In the genomic region with DNA sequence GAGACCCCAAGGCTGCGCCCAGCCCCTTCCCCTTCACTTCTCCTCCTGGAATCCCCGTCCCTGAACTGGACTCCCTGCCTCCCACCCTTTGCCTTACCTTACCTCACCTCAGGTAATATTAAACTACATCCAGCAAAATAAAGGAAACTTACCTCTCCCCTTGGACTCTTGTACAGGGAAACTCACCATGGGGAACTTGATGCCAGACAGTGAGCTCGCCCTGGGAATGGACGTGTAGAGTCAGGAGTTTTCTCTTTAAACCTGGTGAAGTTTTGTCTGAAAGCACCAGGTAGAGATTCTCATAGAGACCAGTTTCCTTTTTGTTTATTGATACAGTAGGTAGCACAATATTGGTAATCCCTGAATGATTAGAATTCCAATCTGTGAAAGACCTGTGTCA, we compare ENCODE assay signal across 8 cellular contexts. TPM values are rescaled to one million over a fixed set of nuclear protein-coding genes. Genes with fewer than 3 reads are reported as not detected.
A peak's percentile ranks its signal among the peaks of the same experiment; 100 is the strongest.
DNase-seq lines count a peak whose midpoint lies in the region; ATAC-seq and TF ChIP-seq lines count a peak whose summit lies in the region.

No MANE protein-coding gene starts in this region.

- H3K27ac ChIP-seq in AG04450 (ENCODE audit: low read depth, low read length) (no peak overlapping the region), right atrium auricular region (peak overlapping the region; percentile 73 to 94), gastrocnemius medialis (peak overlapping the region; percentile 75 to 99 (median 88))

- TF ChIP-seq CTCF in AG04450 (IDR thresholded peaks at IDR 0.05; ENCODE audit: low read depth, low read length) (no peak), right atrium auricular region (IDR thresholded peaks at IDR 0.05) (no peak), gastrocnemius medialis (IDR thresholded peaks at IDR 0.05 in 4 of 5, conservative IDR thresholded peaks at IDR 0.05 in 1 of 5) (no peak)

- in situ Hi-C loops in gastrocnemius medialis (cut with MboI; ENCODE audit: low sequenced_read_pairs in 4 of 4): loop anchor here in 2 of 4 donors (5.0 to 10.0 kb wide), 3 partner anchors 65 to 102 kb away; a partner anchor contains a TSS

- POLR2A ChIA-PET in AG04450 (lab: Yijun Ruan, JAX): no interaction called here
- POLR2A ChIA-PET in activated CD4-positive, alpha-beta memory T cell treated with anti-CD3 and anti-CD28 coated beads for 36 hours (lab: Charles Lee): interaction anchor here (1.0 to 1.1 kb wide), 3 partner anchors 75 to 94 kb away, joined by 3 to 6 read pairs (median 4); no protein-coding TSS in a partner anchor

- no peak for DNase-seq in AG04450 (ENCODE audit: low read depth, low spot score)
- no peak for DNase-seq in activated CD4-positive, alpha-beta memory T cell treated with anti-CD3 and anti-CD28 coated beads for 36 hours
- no peak for DNase-seq in right atrium auricular region (ENCODE audit: low spot score)
- no peak for DNase-seq in gastrocnemius medialis
- no peak for DNase-seq in stimulated activated CD4-positive, alpha-beta T cell treated with anti-CD3 and anti-CD28 coated beads, Interleukin-4, amount 100 ng/mL, for 4 hours
- DNase-seq in stimulated activated CD8-positive, alpha-beta memory T cell treated with anti-CD3 and anti-CD28 coated beads, Interleukin-4, amount 100 ng/mL, for 48 hours: no peak
- DNase-seq in iPS-NIHi7 (ENCODE audit: extremely low spot score): no peak

- H3K4me1 ChIP-seq in right atrium auricular region: no peaks in the 10 kb centered on the region
- H3K4me1 ChIP-seq in gastrocnemius medialis: peaks cover 0 to 4% of the 10 kb centered on the region in 2 donors

- H3K4me1 Mint-ChIP-seq in activated CD4-positive, alpha-beta memory T cell treated with anti-CD3 and anti-CD28 coated beads for 36 hours (ENCODE audit: low read depth): peaks cover 48% of the 10 kb centered on the region

- H3K27ac Mint-ChIP-seq in activated CD4-positive, alpha-beta memory T cell treated with anti-CD3 and anti-CD28 coated beads for 36 hours: peak overlapping the region; percentile 99

- H3K27me3 ChIP-seq in AG04450 (ENCODE audit: control insufficient read depth, insufficient read depth, low read length): peaks cover 9% of the 10 kb centered on the region
- no peaks in the 10 kb centered on the region for H3K27me3 ChIP-seq in right atrium auricular region
- no peaks in the 10 kb centered on the region for H3K27me3 ChIP-seq in gastrocnemius medialis

- H3K27me3 Mint-ChIP-seq in activated CD4-positive, alpha-beta memory T cell treated with anti-CD3 and anti-CD28 coated beads for 36 hours: no peaks in the 10 kb centered on the region

- ATAC-seq in GM21717 (IDR thresholded peaks at IDR 0.05; ENCODE audit: unreplicated experiment): peak; percentile 8
- ATAC-seq in gastrocnemius medialis: peak in 1 of 2 donors; percentile 49

- H3K9me3 ChIP-seq in AG04450 (ENCODE audit: control insufficient read depth, insufficient read depth, low read length) (no peaks in the 10 kb centered on the region; the same call in 1 of the 2 replicates), right atrium auricular region (no peaks in the 10 kb centered on the region), gastrocnemius medialis (no peaks in the 10 kb centered on the region)

- CTCF ChIA-PET in AG04450 (lab: Charles Lee): no interaction called here
- CTCF ChIA-PET in activated CD4-positive, alpha-beta memory T cell treated with anti-CD3 and anti-CD28 coated beads for 36 hours (lab: Charles Lee): interaction anchor here (0.6 to 1.6 kb wide), 3 partner anchors 35 to 95 kb away, joined by 3 to 11 read pairs (median 5); no protein-coding TSS in a partner anchor

- peak overlapping the region; percentile 95 for H3K4me3 Mint-ChIP-seq in activated CD4-positive, alpha-beta memory T cell treated with anti-CD3 and anti-CD28 coated beads for 36 hours

- H3K4me3 ChIP-seq in AG04450 (ENCODE audit: low read depth, low read length) (peak overlapping the region; percentile 75), right atrium auricular region (peak overlapping the region; percentile 55 to 66), gastrocnemius medialis (peak overlapping the region; percentile 60 to 97 (median 80))

- H3K36me3 ChIP-seq in right atrium auricular region (peaks cover 26% of the 10 kb centered on the region), gastrocnemius medialis (no peaks in the 10 kb centered on the region)

- H3K36me3 Mint-ChIP-seq in activated CD4-positive, alpha-beta memory T cell treated with anti-CD3 and anti-CD28 coated beads for 36 hours: peaks cover 44% of the 10 kb centered on the region

- TF ChIP-seq POLR2A in gastrocnemius medialis (IDR thresholded peaks at IDR 0.05): no peak

- intact Hi-C loops in activated CD4-positive, alpha-beta memory T cell treated with anti-CD3 and anti-CD28 coated beads for 36 hours (cut with micrococcal nuclease): loop anchor here (1.0 to 5.0 kb wide), 7 partner anchors 68 to 655 kb away; a partner anchor contains a TSS
- intact Hi-C loops in gastrocnemius medialis (cut with DNase I; ENCODE audit: low total_unique reads): loop anchor here (1.0 to 5.0 kb wide), 3 partner anchors 75 to 115 kb away; a partner anchor contains a TSS

- H3K9me3 Mint-ChIP-seq in activated CD4-positive, alpha-beta memory T cell treated with anti-CD3 and anti-CD28 coated beads for 36 hours: no peaks in the 10 kb centered on the region

RNA-seq across cellular contexts. Expression of a gene that starts 0.5 kb away (rescaled TPM):
- 245 and 346 TPM in 2 replicates for polyA plus RNA-seq in AG04450 (2011; rRNA removed)
- 64.5 and 76.5 TPM in 2 replicates for polyA minus RNA-seq in AG04450 (2011; rRNA and poly(A)+ RNA removed)
- 100 to 1,000 TPM; 976 to 983 TPM for total RNA-seq in activated CD4-positive, alpha-beta memory T cell treated with anti-CD3 and anti-CD28 coated beads for 36 hours
- 100 to 1,000 TPM; 122 to 503 TPM for total RNA-seq in right atrium auricular region
- 100 to 1,000 TPM in 2 of 4 donors, 10 to 100 TPM in 2; 73.4 to 267 (median 133) TPM for total RNA-seq in gastrocnemius medialis
